7 cellular contexts compared by ENCODE assay signal in genomic region chr2:96146151-96146880, GRCh38. TPM values are rescaled to one million over a fixed set of nuclear protein-coding genes. Genes with fewer than 3 reads are reported as not detected.
A peak's percentile ranks its signal among the peaks of the same experiment; 100 is the strongest.
DNase-seq lines count a peak whose midpoint lies in the region; ATAC-seq, FAIRE-seq and TF ChIP-seq lines count a peak whose summit lies in the region.

No MANE protein-coding gene starts in this region.

- 50 to 61% methylated on average over 5 to 20 of the region's 20 CpGs for WGBS in transverse colon (ENCODE audit: low coverage in 1 of 2), 2 donors

- no peak overlapping the region for H3K27ac Mint-ChIP-seq in chondrocyte (ENCODE audit: unreplicated experiment)

- peak overlapping the region; percentile 86 for H3K27ac ChIP-seq in neutrophil
- peak overlapping the region; percentile 61 to 80 (median 66) for H3K27ac ChIP-seq in transverse colon

- H3K36me3 ChIP-seq in neutrophil = no peaks in the 10 kb centered on the region
- no peaks in the 10 kb centered on the region for H3K36me3 ChIP-seq in transverse colon

- H3K9me3 ChIP-seq in neutrophil = no peaks in the 10 kb centered on the region
- no peaks in the 10 kb centered on the region for H3K9me3 ChIP-seq in transverse colon

- in situ Hi-C loops in transverse colon (cut with MboI; ENCODE audit: low pct_ligation_motif_present in 1 of 4, low pct_unique_long_range_greater_than_20kb in 1 of 4, low sequenced_read_pairs in 3 of 4) = no loop called here

- H3K27me3 ChIP-seq in neutrophil (peaks cover 9% of the 10 kb centered on the region), transverse colon (no peaks in the 10 kb centered on the region)

- TF ChIP-seq CTCF in chondrocyte (IDR thresholded peaks at IDR 0.05) (no peak), neutrophil (IDR thresholded peaks at IDR 0.05) (peak; percentile 45), transverse colon (IDR thresholded peaks at IDR 0.05) (no peak)

- H3K4me1 ChIP-seq in neutrophil (ENCODE audit: control insufficient read depth in 1 of 2, insufficient read depth in 1 of 2, low read depth in 1 of 2, low read length in 1 of 2) (peaks cover 44 to 48% of the 10 kb centered on the region in 2 experiments), transverse colon (peaks cover 7 to 25% (median 15%) of the 10 kb centered on the region in 4 donors)

- no peaks in the 10 kb centered on the region for H3K36me3 Mint-ChIP-seq in chondrocyte (ENCODE audit: low read depth)

- H3K27me3 Mint-ChIP-seq in chondrocyte (ENCODE audit: low read depth) = peaks cover 2% of the 10 kb centered on the region

- H3K4me1 Mint-ChIP-seq in chondrocyte (ENCODE audit: low read depth) = peaks cover 12% of the 10 kb centered on the region

- intact Hi-C loops in transverse colon (cut with DNase I; ENCODE audit: low total_unique reads) = no loop called here

- no peak for TF ChIP-seq POLR2A in transverse colon (IDR thresholded peaks at IDR 0.05)

- no peak overlapping the region for H3K4me3 Mint-ChIP-seq in chondrocyte (ENCODE audit: unreplicated experiment)

- ATAC-seq in HG03342 (IDR thresholded peaks at IDR 0.05; ENCODE audit: unreplicated experiment) = peak; percentile 28

- H3K9me3 Mint-ChIP-seq in chondrocyte (ENCODE audit: low read depth) = no peaks in the 10 kb centered on the region

- TF ChIP-seq EP300 in transverse colon (IDR thresholded peaks at IDR 0.05; ENCODE audit: low read depth) = no peak

- DNase-seq in GM19239 (ENCODE audit: insufficient read length, low spot score) = peak; percentile 80
- DNase-seq in activated CD4-positive, CD25-positive, alpha-beta regulatory T cell treated with anti-CD3 and anti-CD28 coated beads, Interleukin-2, amount 50 U/mL, for 16 hours (ENCODE audit: low read depth, low spot score) = peak; percentile 82
- peak; percentile 83 for DNase-seq in chondrocyte (ENCODE audit: low spot score)
- peak; percentile 73 for DNase-seq in transverse colon
- no peak for DNase-seq in HK-2 (ENCODE audit: unreplicated experiment)

- H3K4me3 ChIP-seq in neutrophil (ENCODE audit: low read depth in 1 of 2, low read length in 1 of 2) (peak overlapping the region; percentile 68 to 76), transverse colon (no peak overlapping the region)

- FAIRE-seq in GM19239 (lab: Jason Lieb, UNC) = peak; percentile 85

RNA-seq across cellular contexts. Expression of gene DUSP2, which starts 1.1 kb away (rescaled TPM):
- 0.31 to 1.3 TPM (median 1.1 TPM) in 3 replicates for total RNA-seq in chondrocyte
- 10 to 100 TPM in 1 of 4 donors, 1 to 10 TPM in 2, not detected in 1; 1.6 to 25.1 (median 9.1) TPM for total RNA-seq in transverse colon

RNA-seq across cellular contexts. Expression of gene ASTL, which starts 8.0 kb away (rescaled TPM):
- total RNA-seq in chondrocyte = not detected in 3 replicates
- under 1 TPM in 1 of 4 donors, not detected in 3; 0.95 TPM for total RNA-seq in transverse colon

RNA-seq across cellular contexts. Expression of gene ADRA2B, which starts 29.9 kb away (rescaled TPM):
- total RNA-seq in chondrocyte (0.07 TPM in 1 of 3 replicates, not detected in the others), transverse colon (under 1 TPM in 2 of 4 donors, not detected in 2; 0.27 to 0.32 TPM)

Comparison
In these comparisons a context has a peak if more than half of its experiments do, and no peak if none do; other contexts are left out.
1. H3K4me3 ChIP-seq: peak in neutrophil (2 of 2); none in transverse colon (0 of 4).